ENCODE assay signal across 29 cellular contexts in genomic region chr3:23964537-23964936, GRCh38.
"Had no signal": no experiment of that assay in that cellular context is flagged by ENCODE, and none has a peak within 500 bp of the region (broad histone marks: within the 10 kb centered on the region; RNA-seq: fewer than 3 reads in every experiment).

No MANE protein-coding gene starts in this region.

- H3K27ac Mint-ChIP-seq: activated CD4-positive, alpha-beta memory T cell treated with anti-CD3 and anti-CD28 coated beads, Interleukin-2, amount 10 ng/mL, durations not matched to agents 7 days and 5 days; activated CD4-positive, alpha-beta T cell treated with anti-CD3 and anti-CD28 coated beads, Interleukin-2, amount 10 ng/mL, durations not matched to agents 24 days and 14 days; activated naive CD4-positive, alpha-beta T cell treated with anti-CD3 and anti-CD28 coated beads, Interleukin-2, amount 50 U/mL, for 24 hours; activated T-helper 17 cell treated with anti-CD3 and anti-CD28 coated beads, Interleukin-2, amount 50 U/mL, for 72 hours; nephron; progenitor cell of endocrine pancreas; stimulated activated memory B cell treated with anti-CD40 and anti-IgM and Interleukin-4, amounts not matched to agents 10 μg/mL and 1 μg/mL and 100 μg/mL, for 72 hours had no signal

- H3K4me1 Mint-ChIP-seq: stimulated activated memory B cell treated with anti-CD40 and anti-IgM and Interleukin-4, amounts not matched to agents 10 μg/mL and 1 μg/mL and 100 μg/mL, for 72 hours had no signal

- DNase-seq: activated CD4-positive, alpha-beta memory T cell treated with anti-CD3 and anti-CD28 coated beads, Interleukin-2, amount 10 ng/mL, durations not matched to agents 7 days and 5 days; activated CD4-positive, alpha-beta T cell treated with anti-CD3 and anti-CD28 coated beads, Interleukin-2, amount 10 ng/mL, durations not matched to agents 24 days and 14 days; activated gamma-delta T cell treated with Interleukin-2 at 50 U/mL for 16 hours; activated T-cell treated with anti-CD3 and anti-CD28 coated beads, Interleukin-2, amount 50 U/mL, for 4 hours; anterior cingulate cortex; body of pancreas; dermis blood vessel endothelial cell; effector CD4-positive, alpha-beta T cell; islet precursor cell; left ventricle myocardium superior; ovary; retina; small intestine; stimulated activated CD4-positive, alpha-beta T cell treated with anti-CD3 and anti-CD28 coated beads, Interleukin-4, amount 100 ng/mL, for 24 hours; stomach; T-helper 9 cell; thyroid gland; upper lobe of left lung; WERI-Rb-1 had no signal

- H3K9me3 Mint-ChIP-seq: activated CD4-positive, alpha-beta memory T cell treated with anti-CD3 and anti-CD28 coated beads, Interleukin-2, amount 10 ng/mL, durations not matched to agents 7 days and 5 days; activated CD4-positive, alpha-beta T cell treated with anti-CD3 and anti-CD28 coated beads, Interleukin-2, amount 10 ng/mL, durations not matched to agents 24 days and 14 days; activated naive CD4-positive, alpha-beta T cell treated with anti-CD3 and anti-CD28 coated beads, Interleukin-2, amount 50 U/mL, for 24 hours; activated T-cell treated with anti-CD3 and anti-CD28 coated beads, Interleukin-2, amount 50 U/mL, for 4 hours; activated T-helper 17 cell treated with anti-CD3 and anti-CD28 coated beads, Interleukin-2, amount 50 U/mL, for 72 hours; nephron; stimulated activated memory B cell treated with anti-CD40 and anti-IgM and Interleukin-4, amounts not matched to agents 10 μg/mL and 1 μg/mL and 100 μg/mL, for 72 hours had no signal

- H3K9me3 ChIP-seq: body of pancreas, neutrophil, ovary, stomach, thyroid gland, upper lobe of left lung, vagina had no signal

- H2AFZ ChIP-seq: hepatocyte had no signal

- H3K27me3 ChIP-seq: body of pancreas, hepatocyte, neutrophil, ovary, stomach, thyroid gland, upper lobe of left lung, vagina had no signal

- H3K79me2 ChIP-seq: hepatocyte had no signal

- H3K4me1 ChIP-seq: body of pancreas had no signal

- H3K4me3 ChIP-seq: body of pancreas, hepatocyte, ovary, stomach, thyroid gland, upper lobe of left lung, vagina had no signal

- H3K36me3 ChIP-seq: neutrophil, ovary had no signal

- H3K4me2 ChIP-seq: hepatocyte had no signal

- H3K4me3 Mint-ChIP-seq: activated CD4-positive, alpha-beta memory T cell treated with anti-CD3 and anti-CD28 coated beads, Interleukin-2, amount 10 ng/mL, durations not matched to agents 7 days and 5 days; activated CD4-positive, alpha-beta T cell treated with anti-CD3 and anti-CD28 coated beads, Interleukin-2, amount 10 ng/mL, durations not matched to agents 24 days and 14 days; activated naive CD4-positive, alpha-beta T cell treated with anti-CD3 and anti-CD28 coated beads, Interleukin-2, amount 50 U/mL, for 24 hours; activated T-cell treated with anti-CD3 and anti-CD28 coated beads, Interleukin-2, amount 50 U/mL, for 4 hours; activated T-helper 17 cell treated with anti-CD3 and anti-CD28 coated beads, Interleukin-2, amount 50 U/mL, for 72 hours; nephron; stimulated activated memory B cell treated with anti-CD40 and anti-IgM and Interleukin-4, amounts not matched to agents 10 μg/mL and 1 μg/mL and 100 μg/mL, for 72 hours had no signal

- H3K27ac ChIP-seq: body of pancreas, hepatocyte, neutrophil, ovary, thyroid gland, upper lobe of left lung, vagina, WERI-Rb-1 had no signal

- ATAC-seq: activated CD4-positive, CD25-positive, alpha-beta regulatory T cell treated with anti-CD3 and anti-CD28 coated beads, Interleukin-2, amount 50 U/mL, for 24 hours; activated T-cell treated with anti-CD3 and anti-CD28 coated beads, Interleukin-2, amount 50 U/mL, for 4 hours; activated T-helper 17 cell treated with anti-CD3 and anti-CD28 coated beads, Interleukin-2, amount 50 U/mL, for 72 hours; body of pancreas; left ventricle myocardium superior; sciatic nerve; stimulated activated memory B cell treated with anti-CD40 and anti-IgM and Interleukin-4, amounts not matched to agents 10 μg/mL and 1 μg/mL and 100 μg/mL, for 72 hours had no signal

- H3K27me3 Mint-ChIP-seq: activated CD4-positive, alpha-beta memory T cell treated with anti-CD3 and anti-CD28 coated beads, Interleukin-2, amount 10 ng/mL, durations not matched to agents 7 days and 5 days; activated CD4-positive, alpha-beta T cell treated with anti-CD3 and anti-CD28 coated beads, Interleukin-2, amount 10 ng/mL, durations not matched to agents 24 days and 14 days; activated naive CD4-positive, alpha-beta T cell treated with anti-CD3 and anti-CD28 coated beads, Interleukin-2, amount 50 U/mL, for 24 hours; activated T-helper 17 cell treated with anti-CD3 and anti-CD28 coated beads, Interleukin-2, amount 50 U/mL, for 72 hours; progenitor cell of endocrine pancreas; stimulated activated memory B cell treated with anti-CD40 and anti-IgM and Interleukin-4, amounts not matched to agents 10 μg/mL and 1 μg/mL and 100 μg/mL, for 72 hours had no signal
